In genomic region chr10:30705086-30705624, GRCh38 we compare ENCODE assay signal across 9 cellular contexts.
DNase-seq lines count a peak whose midpoint lies in the region; ATAC-seq and TF ChIP-seq lines count a peak whose summit lies in the region.
"Had no signal": no experiment of that assay in that cellular context is flagged by ENCODE, and none has a peak within 500 bp of the region (broad histone marks: within the 10 kb centered on the region; RNA-seq: fewer than 3 reads in every experiment).

No MANE protein-coding gene starts in this region.

- no peaks in the 10 kb centered on the region for H3K27me3 ChIP-seq in SU-DHL-6 (ENCODE audit: low read length)
- H3K27me3 ChIP-seq in neuronal stem cell (ENCODE audit: control insufficient read depth in 3 of 3, insufficient read depth in 3 of 3, low read depth in 1 of 3, low read length in 3 of 3): no peaks in the 10 kb centered on the region
- H3K27me3 ChIP-seq: SJSA1 had no signal

- no peak overlapping the region for H3K4ac ChIP-seq in neuronal stem cell (ENCODE audit: low read length)

- H3K14ac ChIP-seq in neuronal stem cell (ENCODE audit: low read length): no peak overlapping the region

- no peaks in the 10 kb centered on the region for H3K36me3 ChIP-seq in SU-DHL-6 (ENCODE audit: low read length)
- no peaks in the 10 kb centered on the region for H3K36me3 ChIP-seq in neuronal stem cell (replicated peaks in 1 of 2; ENCODE audit: control insufficient read depth in 2 of 2, insufficient read depth in 2 of 2, low read length in 2 of 2)
- H3K36me3 ChIP-seq: SJSA1 had no signal

- no peak overlapping the region for H4K91ac ChIP-seq in neuronal stem cell (ENCODE audit: low read depth, low read length, poor library complexity)

- H3K79me1 ChIP-seq in neuronal stem cell (ENCODE audit: low read depth, low read length): no peaks in the 10 kb centered on the region

- H4K8ac ChIP-seq in neuronal stem cell (ENCODE audit: low read depth, low read length): no peak overlapping the region

- peaks cover 6 to 22% of the 10 kb centered on the region in 2 donors for H3K4me1 ChIP-seq in neuronal stem cell (ENCODE audit: control insufficient read depth in 2 of 2, insufficient read depth in 1 of 2, low read depth in 1 of 2, low read length in 2 of 2)

- H3K9me3 ChIP-seq in SU-DHL-6 (ENCODE audit: insufficient read depth, low read length) (no peaks in the 10 kb centered on the region), neuronal stem cell (replicated peaks in 1 of 2; ENCODE audit: control insufficient read depth in 2 of 2, insufficient read depth in 1 of 2, low read depth in 1 of 2, low read length in 2 of 2) (no peaks in the 10 kb centered on the region)
- H3K9me3 ChIP-seq: SJSA1 had no signal

- no peak overlapping the region for H3K18ac ChIP-seq in neuronal stem cell (ENCODE audit: low read length)

- H2AK5ac ChIP-seq in neuronal stem cell (ENCODE audit: low read depth, low read length): no peak overlapping the region

- H3K9ac ChIP-seq in SU-DHL-6 (ENCODE audit: low read length): peak overlapping the region; percentile 60
- H3K9ac ChIP-seq in neuronal stem cell (ENCODE audit: low read depth, low read length, poor library complexity): no peak overlapping the region

- H2AFZ ChIP-seq in SU-DHL-6 (ENCODE audit: low read depth, low read length, severe bottlenecking) (no peak overlapping the region), neuronal stem cell (ENCODE audit: low read length) (peak overlapping the region; percentile 78)

- TF ChIP-seq CTCF in SU-DHL-6 (IDR thresholded peaks at IDR 0.05; ENCODE audit: insufficient read depth, low read length, poor library complexity, severe bottlenecking): no peak

- H3K27ac ChIP-seq in SU-DHL-6 (ENCODE audit: low read depth, low read length) (peak overlapping the region; percentile 93), neuronal stem cell (replicated peaks; ENCODE audit: low read length) (no peak overlapping the region)
- H3K27ac ChIP-seq: SJSA1 had no signal

- H3F3A ChIP-seq in SU-DHL-6 (ENCODE audit: insufficient read depth): peaks cover 57% of the 10 kb centered on the region

- no peak overlapping the region for H3K23ac ChIP-seq in neuronal stem cell (ENCODE audit: low read depth, low read length, poor library complexity)

- no peak overlapping the region for H2BK12ac ChIP-seq in neuronal stem cell (ENCODE audit: low read length)

- H2BK15ac ChIP-seq in neuronal stem cell (ENCODE audit: low read length): no peak overlapping the region

- H3K4me3 ChIP-seq in SU-DHL-6 (ENCODE audit: insufficient read depth, low read length, poor library complexity, severe bottlenecking) (peak overlapping the region; percentile 58), neuronal stem cell (ENCODE audit: low read length in 2 of 2) (no peak overlapping the region)
- H3K4me3 ChIP-seq: SJSA1 had no signal

- H2BK5ac ChIP-seq in neuronal stem cell (ENCODE audit: low read length): no peak overlapping the region

- no peak overlapping the region for H2BK120ac ChIP-seq in neuronal stem cell (ENCODE audit: low read depth, low read length)

- no peaks in the 10 kb centered on the region for H4K20me1 ChIP-seq in SU-DHL-6 (ENCODE audit: low read depth, low read length)

- no peaks in the 10 kb centered on the region; the same call in 1 of the 2 replicates for H3K79me2 ChIP-seq in SU-DHL-6 (ENCODE audit: insufficient read depth, low read length)

- DNase-seq in NCI-H1105 treated with DMSO at 0.1 percent for 48 hours (lab: John Stamatoyannopoulos, UW) (peak; percentile 27), NCI-H1105 (lab: John Stamatoyannopoulos, UW) (no peak), neuronal stem cell (ENCODE audit: low spot score) (no peak), OCI-M2 (lab: John Stamatoyannopoulos, UW; ENCODE audit: unreplicated experiment) (no peak), putamen (ENCODE audit: low spot score) (no peak)
- DNase-seq in effector CD8-positive, alpha-beta T cell (lab: John Stamatoyannopoulos, UW): no peak

- no CpG with 5 or more reads among the region's 9 CpGs for WGBS in neuronal stem cell (ENCODE audit: extremely low coverage in 2 of 2, insufficient read length in 2 of 2, insufficient replicate concordance in 1 of 2), 2 donors

- H3K9me2 ChIP-seq in SU-DHL-6 (replicated peaks; ENCODE audit: insufficient read depth, low read length): no peaks in the 10 kb centered on the region

- peak; percentile 54 for ATAC-seq in HG02852 (IDR thresholded peaks at IDR 0.05; ENCODE audit: unreplicated experiment)

- H3K4me2 ChIP-seq in SU-DHL-6 (ENCODE audit: low read depth, low read length, poor library complexity, severe bottlenecking): peak overlapping the region; percentile 64
- no peak overlapping the region for H3K4me2 ChIP-seq in neuronal stem cell (ENCODE audit: insufficient read depth, low read length, poor library complexity, severe bottlenecking)
